8 cellular contexts compared by ENCODE assay signal in genomic region chr1:228488107-228488817, GRCh38. TPM values are rescaled to one million over a fixed set of nuclear protein-coding genes. Genes with fewer than 3 reads are reported as not detected.
DNase-seq lines count a peak whose midpoint lies in the region; TF ChIP-seq lines count a peak whose summit lies in the region.

No MANE protein-coding gene starts in this region.

- H3K4me3 Mint-ChIP-seq in nephron progenitor cell, result peak overlapping the region; percentile 88

- CTCF ChIA-PET in HEK293T (lab: Yijun Ruan, JAX), result interaction anchor here (0.7 to 1.9 kb wide), 2 partner anchors 13 to 29 kb away, joined by 6 to 12 read pairs; no protein-coding TSS in a partner anchor

- no peak for TF ChIP-seq CTCF in LNCaP clone FGC (IDR thresholded peaks at IDR 0.05; ENCODE audit: control insufficient read depth, extremely low read depth, insufficient read depth)
- no peak for TF ChIP-seq CTCF in colonic mucosa (IDR thresholded peaks at IDR 0.05)
- TF ChIP-seq CTCF in nephron progenitor cell (IDR thresholded peaks at IDR 0.05), result no peak

- intact Hi-C loops in colonic mucosa (cut with DNase I), result no loop called here

- peaks cover 4% of the 10 kb centered on the region for H3K36me3 ChIP-seq in colonic mucosa

- H3K4me1 Mint-ChIP-seq in nephron progenitor cell, result peaks cover 25% of the 10 kb centered on the region

- no peak overlapping the region for H3K27ac ChIP-seq in colonic mucosa

- POLR2A ChIA-PET in HEK293T (lab: Yijun Ruan, JAX), result interaction anchor here (0.7 to 1.1 kb wide), 2 partner anchors 12 to 31 kb away, joined by 3 read pairs; no protein-coding TSS in a partner anchor

- DNase-seq in GM03348 (ENCODE audit: low spot score) (peak; percentile 38), LNCaP clone FGC (ENCODE audit: low read depth) (no peak), colonic mucosa (no peak), nephron progenitor cell (no peak), NCI-H774 (lab: John Stamatoyannopoulos, UW) (no peak), NK-92 (lab: John Stamatoyannopoulos, UW; ENCODE audit: unreplicated experiment) (no peak), HEK293T (ENCODE audit: extremely low spot score) (no peak), HPDE6-E6E7 (ENCODE audit: extremely low spot score) (no peak)

- peaks cover 12% of the 10 kb centered on the region for H3K27me3 Mint-ChIP-seq in nephron progenitor cell (ENCODE audit: low read depth, poor library complexity)

- H3K27ac Mint-ChIP-seq in nephron progenitor cell, result no peak overlapping the region

- H3K27me3 ChIP-seq in colonic mucosa, result no peaks in the 10 kb centered on the region

- peak overlapping the region; percentile 78 to 98 for H3K9ac ChIP-seq in colonic mucosa (ENCODE audit: low read depth in 2 of 2, low read length in 2 of 2)

- H3K4me3 ChIP-seq in LNCaP clone FGC (ENCODE audit: low read depth, low read length) (peak overlapping the region; percentile 96), colonic mucosa (peak overlapping the region; percentile 61)

- no peaks in the 10 kb centered on the region for H3K9me3 ChIP-seq in colonic mucosa

- peaks cover 4% of the 10 kb centered on the region for H3K4me1 ChIP-seq in colonic mucosa

- H3K9me3 Mint-ChIP-seq in nephron progenitor cell, result no peaks in the 10 kb centered on the region

- peaks cover 33% of the 10 kb centered on the region for H3K36me3 Mint-ChIP-seq in nephron progenitor cell (ENCODE audit: low read depth)

TF ChIP-seq in HEK293T, 16 proteins besides CTCF, POLR2A, EP300 and RAD21:
- TF ChIP-seq LEF1 (IDR thresholded peaks at IDR 0.05; ENCODE audit: borderline replicate concordance) (no peak), BHLHE40 (IDR thresholded peaks at IDR 0.05; ENCODE audit: borderline replicate concordance) (no peak), FOXM1 (IDR thresholded peaks at IDR 0.05; ENCODE audit: borderline replicate concordance) (no peak), ZNF384 (IDR thresholded peaks at IDR 0.05) (no peak), CTBP1 (IDR thresholded peaks at IDR 0.05; ENCODE audit: borderline replicate concordance) (no peak), NFRKB (IDR thresholded peaks at IDR 0.05) (no peak), SUZ12 (IDR thresholded peaks at IDR 0.05) (no peak), ARNT (IDR thresholded peaks at IDR 0.05) (no peak), FOXK2 (IDR thresholded peaks at IDR 0.05) (no peak), ELF4 (IDR thresholded peaks at IDR 0.05) (no peak), FOXA1 (IDR thresholded peaks at IDR 0.05) (no peak), L3MBTL2 (conservative IDR thresholded peaks at IDR 0.05) (no peak), PKNOX1 (IDR thresholded peaks at IDR 0.05) (no peak), SP1 (IDR thresholded peaks at IDR 0.05) (no peak), TARDBP (IDR thresholded peaks at IDR 0.05) (no peak), HDGF (IDR thresholded peaks at IDR 0.05; ENCODE audit: borderline replicate concordance) (no peak)
TF ChIP-seq in HEK293T: peak in this region for 0.

RNA-seq across cellular contexts. Expression of gene RNF187, which starts 1.1 kb away (rescaled TPM):
- total RNA-seq in colonic mucosa, result 10 to 100 TPM; 84.5 to 97.5 TPM
